1 cellular context compared by ENCODE assay signal in genomic region chr22:42931421-42932196, GRCh38.
TF ChIP-seq lines count a peak whose summit lies in the region.

No MANE protein-coding gene starts in this region.

TF ChIP-seq in IMR-90, 13 proteins besides CTCF, POLR2A, EP300 and RAD21 (continued from another document):
- TF ChIP-seq MAZ (IDR thresholded peaks at IDR 0.05; ENCODE audit: borderline replicate concordance, low read depth, low read length) (no peak), RFX5 (IDR thresholded peaks at IDR 0.05; ENCODE audit: low read depth, low read length) (no peak), SMC3 (IDR thresholded peaks at IDR 0.05; ENCODE audit: low read depth, low read length) (no peak)
